1 cellular context compared by ENCODE assay signal in the genomic region with DNA sequence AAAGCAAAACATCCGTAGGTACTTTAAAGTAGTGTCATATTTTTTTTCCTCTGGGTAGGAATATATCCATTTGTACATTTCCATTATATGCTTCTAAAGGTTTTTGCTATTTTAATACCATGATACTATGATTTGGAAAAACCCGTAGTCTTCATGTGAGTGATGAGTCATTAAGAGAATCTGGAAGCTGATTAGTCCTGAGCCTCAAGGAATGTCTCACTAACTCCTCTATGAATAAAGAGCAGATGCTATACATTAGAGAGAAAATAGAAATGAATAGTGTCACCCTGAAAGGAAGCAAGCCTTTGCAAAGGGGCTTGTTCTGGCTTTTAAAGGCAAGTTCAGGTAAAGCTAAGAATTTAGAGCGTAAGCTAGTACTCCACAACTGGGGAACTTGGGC.
TF ChIP-seq lines count a peak whose summit lies in the region.

No MANE protein-coding gene starts in this region.

TF ChIP-seq in K562, 482 proteins besides CTCF, POLR2A, EP300 and RAD21 (continued from another document):
- TF ChIP-seq, protein P1, sequence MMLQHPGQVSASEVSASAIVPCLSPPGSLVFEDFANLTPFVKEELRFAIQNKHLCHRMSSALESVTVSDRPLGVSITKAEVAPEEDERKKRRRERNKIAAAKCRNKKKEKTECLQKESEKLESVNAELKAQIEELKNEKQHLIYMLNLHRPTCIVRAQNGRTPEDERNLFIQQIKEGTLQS (IDR thresholded peaks at IDR 0.05), result peak; percentile 14; the same call in 1 of the 2 replicates
- TF ChIP-seq, protein P1 (CRISPR knock-in tag; conservative IDR thresholded peaks at IDR 0.05), result no peak
